8 cellular contexts compared by ENCODE assay signal in the genomic region with DNA sequence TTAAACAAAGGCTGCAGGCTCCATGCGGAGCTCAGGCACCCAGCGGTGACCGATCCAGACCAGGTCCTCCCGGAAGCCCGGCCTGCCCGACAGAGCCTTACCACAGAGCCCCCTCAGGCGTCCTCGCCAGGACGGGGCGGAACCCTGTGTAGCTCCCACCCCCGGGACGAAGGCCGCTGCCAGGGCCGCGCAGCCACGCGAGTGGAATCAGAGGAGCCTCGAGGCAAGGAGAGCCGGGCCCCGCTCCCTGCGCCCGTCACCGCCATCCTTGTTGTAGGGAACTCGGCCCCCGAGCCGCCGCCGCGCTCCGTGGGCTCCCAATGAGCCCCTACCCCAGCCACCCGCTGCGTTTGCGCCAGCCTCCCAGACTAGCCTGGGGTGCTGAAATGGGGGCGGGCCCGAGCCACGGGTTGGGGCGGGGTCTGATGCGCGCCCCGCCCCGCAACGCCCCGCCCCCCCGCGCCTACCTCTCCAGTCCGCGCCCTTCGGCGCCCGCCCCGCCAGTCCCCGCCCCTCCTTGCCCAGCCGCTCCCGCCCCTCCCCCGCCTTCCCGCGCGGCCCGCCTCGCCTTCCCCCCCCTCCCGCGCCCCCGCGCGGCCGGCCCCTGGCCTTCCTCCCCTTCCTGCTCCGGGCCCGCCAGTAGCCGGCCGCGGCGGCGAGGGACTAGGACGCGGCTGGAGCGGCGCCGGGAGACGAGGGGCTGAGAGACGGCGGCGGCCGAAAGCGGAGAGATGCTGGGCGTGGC. TPM values are rescaled to one million over a fixed set of nuclear protein-coding genes. Genes with fewer than 3 reads are reported as not detected.
A peak's percentile ranks its signal among the peaks of the same experiment; 100 is the strongest.
DNase-seq lines count a peak whose midpoint lies in the region; ATAC-seq and TF ChIP-seq lines count a peak whose summit lies in the region.

A gene with protein sequence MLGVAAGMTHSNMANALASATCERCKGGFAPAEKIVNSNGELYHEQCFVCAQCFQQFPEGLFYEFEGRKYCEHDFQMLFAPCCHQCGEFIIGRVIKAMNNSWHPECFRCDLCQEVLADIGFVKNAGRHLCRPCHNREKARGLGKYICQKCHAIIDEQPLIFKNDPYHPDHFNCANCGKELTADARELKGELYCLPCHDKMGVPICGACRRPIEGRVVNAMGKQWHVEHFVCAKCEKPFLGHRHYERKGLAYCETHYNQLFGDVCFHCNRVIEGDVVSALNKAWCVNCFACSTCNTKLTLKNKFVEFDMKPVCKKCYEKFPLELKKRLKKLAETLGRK (plus strand): TSS at position 639 of the 745 bp plus-strand sequence. CDS start 93 bp downstream, at position 732.

- peak within 1 kb of the TSS; percentile 78 for H3K4me3 ChIP-seq in AG04450 (ENCODE audit: low read depth, low read length)

- H3K27ac ChIP-seq in AG04450 (ENCODE audit: low read depth, low read length) (peak within 1 kb of the TSS; percentile 89), caudate nucleus (ENCODE audit: low read depth, low read length) (peak within 1 kb of the TSS; percentile 76)

- POLR2A ChIA-PET in AG04450 (lab: Yijun Ruan, JAX): interaction anchor here (0.8 to 3.3 kb wide), 8 partner anchors 26 to 121 kb away, joined by 3 to 13 read pairs (median 3); no protein-coding TSS in a partner anchor

- ATAC-seq in GM18867 (IDR thresholded peaks at IDR 0.05; ENCODE audit: unreplicated experiment) (peak; percentile 84), HG03097 (IDR thresholded peaks at IDR 0.05; ENCODE audit: low FRiP score, unreplicated experiment) (peak; percentile 89)

- no peaks in the 10 kb centered on the region for H3K27me3 ChIP-seq in AG04450 (ENCODE audit: control insufficient read depth, insufficient read depth, low read length)

- DNase-seq in AG04450 (ENCODE audit: low read depth, low spot score) (peak; percentile 46), NCI-H2227 (lab: John Stamatoyannopoulos, UW; ENCODE audit: unreplicated experiment) (peak; percentile 92), caudate nucleus (lab: John Stamatoyannopoulos, UW) (peak in 60 of 61 donors; percentile 46 to 96 (median 83)), islet precursor cell (peak; percentile 96)
- DNase-seq in activated CD4-positive, CD25-positive, alpha-beta regulatory T cell (lab: John Stamatoyannopoulos, UW): peak; percentile 84 to 85 (median 84)
- peak; percentile 91 for DNase-seq in stimulated activated CD4-positive, alpha-beta T cell treated with anti-CD3 and anti-CD28 coated beads, Interleukin-12 subunit alpha, Interleukin-12 subunit beta, amount 100 ng/mL, for 4 hours

- no peaks in the 10 kb centered on the region for H3K9me3 ChIP-seq in AG04450 (ENCODE audit: control insufficient read depth, insufficient read depth, low read length)

- CTCF ChIA-PET in AG04450 (lab: Charles Lee): interaction anchor here (0.7 to 2.7 kb wide), 7 partner anchors 10 to 315 kb away, joined by 3 to 17 read pairs (median 4); no protein-coding TSS in a partner anchor

- TF ChIP-seq CTCF in AG04450 (IDR thresholded peaks at IDR 0.05; ENCODE audit: low read depth, low read length): no peak

RNA-seq across cellular contexts. Expression of the gene that starts here (rescaled TPM):
- polyA plus RNA-seq in AG04450 (2011; rRNA removed): 87.3 and 95.0 TPM in 2 replicates
- polyA minus RNA-seq in AG04450 (2011; rRNA and poly(A)+ RNA removed): 108 and 116 TPM in 2 replicates

Comparison
In these comparisons a context has a peak if more than half of its experiments do, and no peak if none do; other contexts are left out.
1. Peak in every context shown above with its lines: DNase-seq, ATAC-seq, H3K4me3 ChIP-seq and H3K27ac ChIP-seq.
2. DNase-seq: peak in every context shown above with its lines; median percentile 96 in islet precursor cell; 92 in NCI-H2227; 91 in stimulated activated CD4-positive, alpha-beta T cell treated with anti-CD3 and anti-CD28 coated beads, Interleukin-12 subunit alpha, Interleukin-12 subunit beta, amount 100 ng/mL, for 4 hours; 84 in activated CD4-positive, CD25-positive, alpha-beta regulatory T cell; 83 in caudate nucleus; 46 in AG04450.